12 cellular contexts compared by ENCODE assay signal in the genomic region with DNA sequence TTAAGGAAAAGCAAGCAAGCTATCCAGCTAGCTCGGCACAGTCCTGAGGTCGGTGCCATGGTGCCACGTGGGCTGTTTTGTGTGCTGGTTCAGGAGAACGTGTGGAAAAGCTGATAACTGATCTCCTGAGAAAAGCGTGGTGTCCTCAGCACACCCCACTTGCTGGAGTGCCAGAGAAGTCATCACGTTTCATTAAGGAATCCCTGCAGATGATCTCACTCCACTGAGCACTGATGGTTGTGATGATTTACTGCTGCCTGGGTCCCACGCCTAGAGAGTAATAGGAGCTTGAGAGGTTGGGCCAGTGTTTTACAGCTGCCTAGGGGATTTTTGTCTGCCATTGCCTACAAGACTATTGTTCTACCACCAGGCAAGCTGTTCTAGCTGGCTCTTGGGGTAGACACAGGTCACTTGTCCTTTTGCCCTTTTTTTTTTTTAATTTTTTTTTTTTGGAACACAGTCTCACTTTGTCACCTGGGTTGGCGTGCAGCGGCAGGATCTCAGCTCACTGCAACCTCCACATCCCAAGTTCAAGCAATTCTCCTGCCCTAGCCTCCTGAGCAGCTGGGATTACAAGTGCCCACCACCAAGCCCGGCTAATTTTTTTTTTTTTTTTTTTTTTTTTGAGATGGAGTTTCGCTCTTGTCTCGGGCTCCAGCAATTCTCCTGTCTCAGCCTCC. TPM values are rescaled to one million over a fixed set of nuclear protein-coding genes. Genes with fewer than 3 reads are reported as not detected.
A peak's percentile ranks its signal among the peaks of the same experiment; 100 is the strongest.
DNase-seq lines count a peak whose midpoint lies in the region; ATAC-seq and TF ChIP-seq lines count a peak whose summit lies in the region.
"Had no signal": no experiment of that assay in that cellular context is flagged by ENCODE, and none has a peak within 500 bp of the region (broad histone marks: within the 10 kb centered on the region; RNA-seq: fewer than 3 reads in every experiment).

No MANE protein-coding gene starts in this region.

- H3K36me3 ChIP-seq in gastrocnemius medialis (no peaks in the 10 kb centered on the region), colonic mucosa (no peaks in the 10 kb centered on the region)
- H3K36me3 ChIP-seq: ovary had no signal

- no peak for TF ChIP-seq POLR2A in gastrocnemius medialis (IDR thresholded peaks at IDR 0.05)

- intact Hi-C loops in gastrocnemius medialis (cut with DNase I; ENCODE audit: low total_unique reads), result loop anchor here (1.0 kb wide), 1 partner anchor 11 kb away; no protein-coding TSS in a partner anchor
- intact Hi-C loops in colonic mucosa (cut with DNase I), result no loop called here

- H3K9me3 ChIP-seq in gastrocnemius medialis (no peaks in the 10 kb centered on the region), colonic mucosa (no peaks in the 10 kb centered on the region)
- H3K9me3 ChIP-seq: ovary had no signal

- H3K4me1 ChIP-seq in gastrocnemius medialis, result peaks cover 30 to 37% of the 10 kb centered on the region in 2 donors
- H3K4me1 ChIP-seq in colonic mucosa, result no peaks in the 10 kb centered on the region

- H3K27me3 ChIP-seq in gastrocnemius medialis (no peaks in the 10 kb centered on the region), colonic mucosa (no peaks in the 10 kb centered on the region)
- H3K27me3 ChIP-seq: ovary had no signal

- H3K27ac ChIP-seq in gastrocnemius medialis (peak overlapping the region in 3 of 4 donors; percentile 34 to 48 (median 35)), colonic mucosa (no peak overlapping the region)
- H3K27ac ChIP-seq: SK-N-MC had no signal

- no peak overlapping the region for H3K4me3 ChIP-seq in fibroblast of the aortic adventitia (ENCODE audit: low read depth, low read length)
- H3K4me3 ChIP-seq in gastrocnemius medialis, result no peak overlapping the region
- no peak overlapping the region for H3K4me3 ChIP-seq in colonic mucosa
- H3K4me3 ChIP-seq: ovary, SK-N-MC had no signal

- no peak overlapping the region for H3K9ac ChIP-seq in colonic mucosa (ENCODE audit: low read depth in 2 of 2, low read length in 2 of 2)

- peak; percentile 98 to 99 for ATAC-seq in gastrocnemius medialis

- DNase-seq in GM20000 (ENCODE audit: low spot score) (peak; percentile 23), NCI-H2227 treated with DMSO at 0.1 percent for 48 hours (lab: John Stamatoyannopoulos, UW) (peak; percentile 23), fibroblast of the aortic adventitia (ENCODE audit: low read depth) (peak; percentile 83), gastrocnemius medialis (peak; percentile 76 to 87), colonic mucosa (no peak), medulla oblongata (ENCODE audit: extremely low spot score) (no peak)
- DNase-seq in activated CD4-positive, alpha-beta T cell treated with anti-CD3 and anti-CD28 coated beads for 48 hours, result no peak
- DNase-seq: activated CD4-positive, alpha-beta T cell treated with anti-CD3 and anti-CD28 coated beads for 4 hours; endodermal cell; NCI-H2029; ovary had no signal

- TF ChIP-seq CTCF in GM20000 (IDR thresholded peaks at IDR 0.05; ENCODE audit: extremely low read depth, missing control alignments) (no peak), fibroblast of the aortic adventitia (IDR thresholded peaks at IDR 0.05; ENCODE audit: insufficient read depth, low read length) (no peak), gastrocnemius medialis (IDR thresholded peaks at IDR 0.05 in 4 of 5, conservative IDR thresholded peaks at IDR 0.05 in 1 of 5) (peak in 1 of 5 experiments; percentile 14), colonic mucosa (IDR thresholded peaks at IDR 0.05) (no peak)

- in situ Hi-C loops in gastrocnemius medialis (cut with MboI; ENCODE audit: low sequenced_read_pairs in 4 of 4), result no loop called here

RNA-seq across cellular contexts. Expression of a gene that starts 42.3 kb away (rescaled TPM):
- total RNA-seq in fibroblast of the aortic adventitia (ENCODE audit: low replicate concordance) (14.4 and 19.5 TPM in 2 replicates), gastrocnemius medialis (10 to 100 TPM in 1 of 4 donors, 1 to 10 TPM in 3; 5.8 to 14.3 (median 9.5) TPM), colonic mucosa (10 to 100 TPM; 13.7 to 15.4 TPM)

Comparison
In these comparisons a context has a peak if more than half of its experiments do, and no peak if none do; other contexts are left out.
1. DNase-seq: peak in GM20000 (single experiment), NCI-H2227 treated with DMSO at 0.1 percent for 48 hours (single experiment), fibroblast of the aortic adventitia (single experiment) and gastrocnemius medialis (2 of 2); none in colonic mucosa (single experiment), activated CD4-positive, alpha-beta T cell treated with anti-CD3 and anti-CD28 coated beads for 48 hours (single experiment) and medulla oblongata (single experiment).